13 cellular contexts compared by ENCODE assay signal in genomic region chr3:90011136-90011535, GRCh38.
DNase-seq lines count a peak whose midpoint lies in the region; ATAC-seq and TF ChIP-seq lines count a peak whose summit lies in the region.
"Had no signal": no experiment of that assay in that cellular context is flagged by ENCODE, and none has a peak within 500 bp of the region (broad histone marks: within the 10 kb centered on the region; RNA-seq: fewer than 3 reads in every experiment).

No MANE protein-coding gene starts in this region.

- H3K27ac Mint-ChIP-seq in natural killer cell, result no peak overlapping the region
- H3K27ac Mint-ChIP-seq in CD4-positive, alpha-beta memory T cell, result no peak overlapping the region
- H3K27ac Mint-ChIP-seq: activated naive CD4-positive, alpha-beta T cell treated with anti-CD3 and anti-CD28 coated beads, Interleukin-2, amount 50 U/mL, for 72 hours; dendritic cell treated with granulocyte-macrophage colony-stimulating factor and Interleukin-4, amounts not matched to agents 40 ng/mL and 50 ng/mL, for 4 days had no signal

- H3K4me1 Mint-ChIP-seq in natural killer cell, result no peaks in the 10 kb centered on the region
- H3K4me1 Mint-ChIP-seq in CD4-positive, alpha-beta memory T cell, result no peaks in the 10 kb centered on the region

- H3K27me3 Mint-ChIP-seq in natural killer cell (ENCODE audit: low read depth in 2 of 2), result no peaks in the 10 kb centered on the region
- no peaks in the 10 kb centered on the region for H3K27me3 Mint-ChIP-seq in CD4-positive, alpha-beta memory T cell
- H3K27me3 Mint-ChIP-seq: dendritic cell treated with granulocyte-macrophage colony-stimulating factor and Interleukin-4, amounts not matched to agents 40 ng/mL and 50 ng/mL, for 4 days had no signal

- no peak overlapping the region for H3K4me3 ChIP-seq in RWPE2 (ENCODE audit: severe bottlenecking)
- H3K4me3 ChIP-seq in left lung, result no peak overlapping the region
- H3K4me3 ChIP-seq in skeletal muscle satellite cell (ENCODE audit: low read length), result no peak overlapping the region
- no peak overlapping the region for H3K4me3 ChIP-seq in CD4-positive, alpha-beta memory T cell (ENCODE audit: low read length in 2 of 2)
- H3K4me3 ChIP-seq: vagina had no signal

- TF ChIP-seq CTCF in RWPE2 (IDR thresholded peaks at IDR 0.05; ENCODE audit: poor library complexity, severe bottlenecking) (no peak), left lung (IDR thresholded peaks at IDR 0.05) (no peak), natural killer cell (IDR thresholded peaks at IDR 0.05) (no peak)

- POLR2A ChIA-PET in CD4-positive, alpha-beta memory T cell (lab: Charles Lee; ENCODE audit: partially characterized antibody), result no interaction called here

- peak overlapping the region; percentile 56 for H3K27ac ChIP-seq in RWPE2 (ENCODE audit: poor library complexity, severe bottlenecking)
- peak overlapping the region; percentile 13 for H3K27ac ChIP-seq in caudate nucleus (ENCODE audit: low read depth, low read length)
- no peak overlapping the region for H3K27ac ChIP-seq in left lung
- H3K27ac ChIP-seq in CD4-positive, alpha-beta memory T cell (ENCODE audit: low read depth, low read length), result no peak overlapping the region
- H3K27ac ChIP-seq: vagina had no signal

- intact Hi-C loops in left lung (cut with DNase I) (no loop called here), natural killer cell (cut with micrococcal nuclease) (no loop called here)
- intact Hi-C loops in CD4-positive, alpha-beta memory T cell (cut with micrococcal nuclease), result no loop called here

- H3K4me2 ChIP-seq in skeletal muscle satellite cell (ENCODE audit: low read length), result peak overlapping the region; percentile 63

- peak overlapping the region; percentile 66 for H3K9ac ChIP-seq in skeletal muscle satellite cell (ENCODE audit: low read depth, low read length)

- H3K9me3 Mint-ChIP-seq in natural killer cell, result peaks cover 16 to 21% of the 10 kb centered on the region in 2 donors
- H3K9me3 Mint-ChIP-seq in CD4-positive, alpha-beta memory T cell, result peaks cover 0 to 18% (median 9%) of the 10 kb centered on the region in 8 donors
- H3K9me3 Mint-ChIP-seq: dendritic cell treated with granulocyte-macrophage colony-stimulating factor and Interleukin-4, amounts not matched to agents 40 ng/mL and 50 ng/mL, for 4 days had no signal

- no peaks in the 10 kb centered on the region for H3K9me3 ChIP-seq in RWPE2 (ENCODE audit: severe bottlenecking)
- H3K9me3 ChIP-seq in left lung, result peaks cover 0 to 1% of the 10 kb centered on the region in 2 donors
- no peaks in the 10 kb centered on the region for H3K9me3 ChIP-seq in skeletal muscle satellite cell (replicated peaks; ENCODE audit: low read length)
- no peaks in the 10 kb centered on the region for H3K9me3 ChIP-seq in CD4-positive, alpha-beta memory T cell (ENCODE audit: control insufficient read depth in 1 of 2, low read length in 2 of 2)
- H3K9me3 ChIP-seq: vagina had no signal

- H3K27me3 ChIP-seq in RWPE2 (ENCODE audit: insufficient read depth, poor library complexity, severe bottlenecking) (no peaks in the 10 kb centered on the region), left lung (no peaks in the 10 kb centered on the region), skeletal muscle satellite cell (ENCODE audit: control insufficient read depth, insufficient read depth, low read length) (no peaks in the 10 kb centered on the region)
- no peaks in the 10 kb centered on the region for H3K27me3 ChIP-seq in CD4-positive, alpha-beta memory T cell (ENCODE audit: insufficient read depth, low read length)
- H3K27me3 ChIP-seq: vagina had no signal

- H3K4me1 ChIP-seq in RWPE2 (ENCODE audit: insufficient read depth, poor library complexity, severe bottlenecking) (peaks cover 18% of the 10 kb centered on the region), left lung (peaks cover 6 to 10% of the 10 kb centered on the region in 2 donors), skeletal muscle satellite cell (ENCODE audit: control insufficient read depth, insufficient read depth, low read length) (peaks cover 49% of the 10 kb centered on the region)
- no peaks in the 10 kb centered on the region for H3K4me1 ChIP-seq in CD4-positive, alpha-beta memory T cell (ENCODE audit: insufficient read depth, low read length)

- DNase-seq in RWPE2 (ENCODE audit: low spot score), result no peak
- DNase-seq in caudate nucleus (lab: John Stamatoyannopoulos, UW), result peak in 2 of 61 donors; percentile 0 to 4
- DNase-seq in left lung, result no peak
- no peak for DNase-seq in Ammon's horn (ENCODE audit: low spot score)
- DNase-seq in natural killer cell, result no peak
- DNase-seq in CD4-positive, alpha-beta memory T cell, result no peak
- DNase-seq: NCI-H226; stimulated activated CD4-positive, alpha-beta T cell treated with anti-CD3 and anti-CD28 coated beads, Interleukin-4, amount 100 ng/mL, for 1 hour had no signal

- CTCF ChIA-PET in CD4-positive, alpha-beta memory T cell (lab: Charles Lee; ENCODE audit: partially characterized antibody), result no interaction called here

- peaks cover 6% of the 10 kb centered on the region for H3K36me3 Mint-ChIP-seq in natural killer cell
- no peaks in the 10 kb centered on the region for H3K36me3 Mint-ChIP-seq in CD4-positive, alpha-beta memory T cell

- no peaks in the 10 kb centered on the region for H3K36me3 ChIP-seq in RWPE2 (ENCODE audit: low read depth)
- no peaks in the 10 kb centered on the region for H3K36me3 ChIP-seq in left lung
- H3K36me3 ChIP-seq in skeletal muscle satellite cell (ENCODE audit: insufficient read depth, low read length), result no peaks in the 10 kb centered on the region
- H3K36me3 ChIP-seq in CD4-positive, alpha-beta memory T cell (ENCODE audit: insufficient read depth, low read length), result no peaks in the 10 kb centered on the region
- H3K36me3 ChIP-seq: vagina had no signal

- H3K4me3 Mint-ChIP-seq in natural killer cell, result no peak overlapping the region
- H3K4me3 Mint-ChIP-seq in CD4-positive, alpha-beta memory T cell, result no peak overlapping the region
- H3K4me3 Mint-ChIP-seq: dendritic cell treated with granulocyte-macrophage colony-stimulating factor and Interleukin-4, amounts not matched to agents 40 ng/mL and 50 ng/mL, for 4 days had no signal

- ATAC-seq in RWPE2 (ENCODE audit: low read depth) (no peak), left lung (peak; percentile 68), natural killer cell (no peak)
- ATAC-seq: activated CD4-positive, CD25-positive, alpha-beta regulatory T cell treated with anti-CD3 and anti-CD28 coated beads, Interleukin-2, amount 50 U/mL, for 24 hours; activated naive CD4-positive, alpha-beta T cell treated with anti-CD3 and anti-CD28 coated beads, Interleukin-2, amount 50 U/mL, for 72 hours had no signal

Comparison
In these comparisons a context has a peak if more than half of its experiments do, and no peak if none do; other contexts are left out.
1. H3K27ac ChIP-seq: peak in RWPE2 (single experiment) and caudate nucleus (single experiment); none in left lung (0 of 2) and CD4-positive, alpha-beta memory T cell (single experiment).